ENCODE assay signal across 10 cellular contexts in genomic region chr10:22657566-22658190, GRCh38. TPM values are rescaled to one million over a fixed set of nuclear protein-coding genes. Genes with fewer than 3 reads are reported as not detected.
DNase-seq lines count a peak whose midpoint lies in the region; ATAC-seq and TF ChIP-seq lines count a peak whose summit lies in the region.
"Had no signal": no experiment of that assay in that cellular context is flagged by ENCODE, and none has a peak within 500 bp of the region (broad histone marks: within the 10 kb centered on the region; RNA-seq: fewer than 3 reads in every experiment).

No MANE protein-coding gene starts in this region.

- peaks cover 96% of the 10 kb centered on the region for H3K4me1 Mint-ChIP-seq in activated naive CD8-positive, alpha-beta T cell (ENCODE audit: low read depth)
- peaks cover 67% of the 10 kb centered on the region for H3K4me1 Mint-ChIP-seq in memory B cell

- no peak overlapping the region for H3K4me3 ChIP-seq in right cardiac atrium (ENCODE audit: low read length)

- peak overlapping the region; percentile 48 for H3K4me3 Mint-ChIP-seq in activated naive CD8-positive, alpha-beta T cell
- no peak overlapping the region for H3K4me3 Mint-ChIP-seq in memory B cell

- no peaks in the 10 kb centered on the region for H3K9me3 Mint-ChIP-seq in activated naive CD8-positive, alpha-beta T cell (ENCODE audit: low read depth)
- no peaks in the 10 kb centered on the region for H3K9me3 Mint-ChIP-seq in memory B cell

- H3K4me1 ChIP-seq in right cardiac atrium (ENCODE audit: control insufficient read depth, insufficient read depth, low read length) = peaks cover 10% of the 10 kb centered on the region

- intact Hi-C loops in left ventricle myocardium superior (cut with micrococcal nuclease) (no loop called here), right cardiac atrium (cut with DNase I) (no loop called here)

- H3K27ac ChIP-seq in right cardiac atrium (ENCODE audit: low read length) = no peak overlapping the region

- peak; percentile 50 for ATAC-seq in left ventricle myocardium superior
- ATAC-seq in right cardiac atrium = no peak
- ATAC-seq in memory B cell (ENCODE audit: low read depth) = no peak
- no peak for ATAC-seq in HG02970 (IDR thresholded peaks at IDR 0.05; ENCODE audit: low FRiP score, unreplicated experiment)
- no peak for ATAC-seq in HG03432 (IDR thresholded peaks at IDR 0.05; ENCODE audit: unreplicated experiment)

- no peak for TF ChIP-seq POLR2A in erythroblast (IDR thresholded peaks at IDR 0.05; ENCODE audit: low read length)

- no peaks in the 10 kb centered on the region for H3K27me3 Mint-ChIP-seq in activated naive CD8-positive, alpha-beta T cell
- H3K27me3 Mint-ChIP-seq in memory B cell = no peaks in the 10 kb centered on the region

- no peaks in the 10 kb centered on the region for H3K9me3 ChIP-seq in right cardiac atrium (ENCODE audit: control insufficient read depth, low read length)

- WGBS in right cardiac atrium = 49% methylated on average over 5 of the region's 5 CpGs

- H3K27ac Mint-ChIP-seq in activated naive CD8-positive, alpha-beta T cell = peak overlapping the region; percentile 97
- H3K27ac Mint-ChIP-seq in memory B cell = peak overlapping the region; percentile 64

- H3K36me3 Mint-ChIP-seq in activated naive CD8-positive, alpha-beta T cell = peaks cover 5% of the 10 kb centered on the region
- H3K36me3 Mint-ChIP-seq in memory B cell = peaks cover 2% of the 10 kb centered on the region

- no peaks in the 10 kb centered on the region for H3K27me3 ChIP-seq in right cardiac atrium (ENCODE audit: control insufficient read depth, insufficient read depth)

- DNase-seq in left ventricle myocardium superior = no peak
- no peak for DNase-seq in right cardiac atrium
- no peak for DNase-seq in memory B cell (ENCODE audit: low spot score in 2 of 2)
- DNase-seq in Ammon's horn (ENCODE audit: low spot score) = no peak
- no peak for DNase-seq in erythroblast (lab: John Stamatoyannopoulos, UW)
- DNase-seq: islet precursor cell, NCI-H345 had no signal

RNA-seq across cellular contexts. Expression of gene PIP4K2A, which starts 56.7 kb away (rescaled TPM):
- total RNA-seq in left ventricle myocardium superior = 12.1 TPM
- 10 to 100 TPM; 21.4 to 31.7 (median 24.5) TPM for total RNA-seq in right cardiac atrium
- 10.1 TPM for polyA plus RNA-seq in right cardiac atrium
